In genomic region chr20:63738687-63739128, GRCh38 we compare ENCODE assay signal across 8 cellular contexts. TPM values are rescaled to one million over a fixed set of nuclear protein-coding genes. Genes with fewer than 3 reads are reported as not detected.
A peak's percentile ranks its signal among the peaks of the same experiment; 100 is the strongest.
DNase-seq lines count a peak whose midpoint lies in the region; ATAC-seq and TF ChIP-seq lines count a peak whose summit lies in the region.

No MANE protein-coding gene starts in this region.

- intact Hi-C loops in OCI-LY7 (cut with micrococcal nuclease; ENCODE audit: unreplicated experiment), result no loop called here

- H2AFZ ChIP-seq in DND-41 (ENCODE audit: low read depth, low read length) (no peak overlapping the region), OCI-LY7 (ENCODE audit: low read length) (no peak overlapping the region)

- WGBS in lung, 2 donors, result 16 to 17% methylated on average over 22 to 26 of the region's 26 CpGs
- WGBS in upper lobe of left lung, 2 donors, result 20 to 28% methylated on average over 2 to 17 of the region's 26 CpGs

- BruUV-seq in OCI-LY7 (replicated peaks; lab: Mats Ljungman, UMichigan), result TSS peak; percentile 55

- DNase-seq in DND-41 (peak; percentile 34), OCI-LY7 (ENCODE audit: low spot score) (peak; percentile 32), lung (ENCODE audit: low spot score) (peak; percentile 61), upper lobe of left lung (peak; percentile 75 to 94), NCI-H345 treated with DMSO at 0.1 percent for 48 hours (lab: John Stamatoyannopoulos, UW; ENCODE audit: unreplicated experiment) (no peak), NCI-H1417 treated with DMSO at 0.1 percent for 48 hours (lab: John Stamatoyannopoulos, UW) (no peak)

- TF ChIP-seq POLR2A in upper lobe of left lung (IDR thresholded peaks at IDR 0.05), result no peak

- peaks cover 22% of the 10 kb centered on the region for H3K4me1 ChIP-seq in DND-41 (ENCODE audit: insufficient read depth, low read length)
- H3K4me1 ChIP-seq in OCI-LY7 (ENCODE audit: insufficient read depth, low read length, poor library complexity, severe bottlenecking), result peaks cover 50% of the 10 kb centered on the region
- peaks cover 0 to 17% of the 10 kb centered on the region in 2 donors for H3K4me1 ChIP-seq in lung (ENCODE audit: control insufficient read depth in 2 of 2, insufficient read depth in 2 of 2, low read length in 2 of 2)
- H3K4me1 ChIP-seq in upper lobe of left lung, result peaks cover 38 to 57% (median 42%) of the 10 kb centered on the region in 4 donors

- H3K79me2 ChIP-seq in DND-41 (ENCODE audit: insufficient read depth, low read length) (peaks cover 12% of the 10 kb centered on the region; the same call in 1 of the 2 replicates), OCI-LY7 (ENCODE audit: insufficient read depth, low read depth, low read length) (no peaks in the 10 kb centered on the region)

- H3K36me3 ChIP-seq in DND-41 (ENCODE audit: insufficient read depth, low read length), result peaks cover 75% of the 10 kb centered on the region
- peaks cover 58% of the 10 kb centered on the region for H3K36me3 ChIP-seq in OCI-LY7 (ENCODE audit: insufficient read depth, low read length)
- H3K36me3 ChIP-seq in lung (ENCODE audit: control insufficient read depth in 2 of 2, insufficient read depth in 2 of 2, low read length in 2 of 2), result peaks cover 0 to 48% of the 10 kb centered on the region in 2 donors
- peaks cover 7 to 50% (median 45%) of the 10 kb centered on the region in 4 donors for H3K36me3 ChIP-seq in upper lobe of left lung

- H3K9me3 ChIP-seq in DND-41 (ENCODE audit: insufficient read depth, low read length, severe bottlenecking), result no peaks in the 10 kb centered on the region
- H3K9me3 ChIP-seq in OCI-LY7 (ENCODE audit: low read length), result no peaks in the 10 kb centered on the region
- H3K9me3 ChIP-seq in lung (ENCODE audit: control insufficient read depth in 2 of 2, insufficient read depth in 1 of 2, low read length in 1 of 2), result no peaks in the 10 kb centered on the region
- H3K9me3 ChIP-seq in upper lobe of left lung, result no peaks in the 10 kb centered on the region

- CTCF ChIA-PET in OCI-LY7 (lab: Charles Lee; ENCODE audit: unreplicated experiment), result no interaction called here

- H3K9me2 ChIP-seq in OCI-LY7 (ENCODE audit: insufficient read depth, low read length), result no peaks in the 10 kb centered on the region

- peak; percentile 8 for TF ChIP-seq CTCF in DND-41 (IDR thresholded peaks at IDR 0.05; ENCODE audit: borderline replicate concordance, extremely low read depth, low read length, poor library complexity, severe bottlenecking)
- TF ChIP-seq CTCF in OCI-LY7 (conservative IDR thresholded peaks at IDR 0.05; ENCODE audit: low read length), result no peak
- TF ChIP-seq CTCF in lung (IDR thresholded peaks at IDR 0.05; ENCODE audit: control extremely low read depth, extremely low read depth), result no peak
- TF ChIP-seq CTCF in upper lobe of left lung (IDR thresholded peaks at IDR 0.05), result no peak

- no peak overlapping the region for H3K27ac ChIP-seq in DND-41 (ENCODE audit: low read length)
- H3K27ac ChIP-seq in OCI-LY7 (ENCODE audit: low read depth, low read length, poor library complexity, severe bottlenecking), result peak overlapping the region; percentile 89
- peak overlapping the region; percentile 75 for H3K27ac ChIP-seq in cingulate gyrus (ENCODE audit: low read depth, low read length)
- peak overlapping the region; percentile 73 to 82 for H3K27ac ChIP-seq in lung (ENCODE audit: low read depth in 1 of 2, low read length in 1 of 2)
- peak overlapping the region; percentile 64 to 87 (median 85) for H3K27ac ChIP-seq in upper lobe of left lung

- ATAC-seq in DND-41 (ENCODE audit: insufficient read depth, low read depth) (peak; percentile 7; the same call in 1 of the 3 replicates), lung (ENCODE audit: insufficient read depth, low FRiP score) (no peak), upper lobe of left lung (ENCODE audit: low FRiP score in 2 of 2) (peak; percentile 34 to 38), HG02870 (IDR thresholded peaks at IDR 0.05; ENCODE audit: unreplicated experiment) (no peak)

- peaks cover 47% of the 10 kb centered on the region for H4K20me1 ChIP-seq in DND-41 (ENCODE audit: insufficient read depth, low read length)
- no peaks in the 10 kb centered on the region for H4K20me1 ChIP-seq in OCI-LY7 (ENCODE audit: insufficient read depth, low read length)

- peak overlapping the region; percentile 67 for H3K4me2 ChIP-seq in DND-41 (ENCODE audit: insufficient read depth, low read length)
- H3K4me2 ChIP-seq in OCI-LY7 (ENCODE audit: low read length), result peak overlapping the region; percentile 92

- H3K27me3 ChIP-seq in DND-41 (ENCODE audit: insufficient read depth, low read length, poor library complexity) (no peaks in the 10 kb centered on the region), lung (ENCODE audit: control insufficient read depth, insufficient read depth) (no peaks in the 10 kb centered on the region), upper lobe of left lung (no peaks in the 10 kb centered on the region)

- H3K4me3 ChIP-seq in DND-41 (ENCODE audit: low read depth in 1 of 2, low read length in 2 of 2) (peak overlapping the region in 1 of 2 experiments; percentile 52; a peak in 1 of 4 replicates), OCI-LY7 (ENCODE audit: low read depth, low read length, poor library complexity, severe bottlenecking) (peak overlapping the region; percentile 70), lung (no peak overlapping the region), upper lobe of left lung (peak overlapping the region; percentile 11 to 70 (median 56))

- POLR2A ChIA-PET in OCI-LY7 (lab: Charles Lee), result interaction anchor here (1.3 kb wide), 1 partner anchor 31 kb away, joined by 5 read pairs; the partner anchor contains the start of genes ARFRP1 and ZGPAT

- no peak for TF ChIP-seq EP300 in upper lobe of left lung (IDR thresholded peaks at IDR 0.05)

- peak overlapping the region; percentile 59; the same call in 1 of the 2 replicates for H3K9ac ChIP-seq in DND-41 (ENCODE audit: low read depth, low read length)

RNA-seq across cellular contexts. Expression of gene SLC2A4RG, which starts 0.9 kb away (rescaled TPM):
- total RNA-seq in OCI-LY7 (2014; rRNA removed; shearing (Covaris generic)), result 69.8 and 77.9 TPM in 2 replicates
- total RNA-seq in OCI-LY7 (2022), result 110 and 113 TPM in 2 replicates
- total RNA-seq in lung, result 100 to 1,000 TPM in 1 of 2 donors, 10 to 100 TPM in 1; 18.8 to 121 TPM
- 10 to 100 TPM; 41.6 to 81.1 TPM for polyA plus RNA-seq in lung
- 100 to 1,000 TPM in 1 of 6 donors, 10 to 100 TPM in 5; 28.8 to 106 (median 71.9) TPM for total RNA-seq in upper lobe of left lung

RNA-seq across cellular contexts. Expression of gene LIME1, which starts 2.2 kb away (rescaled TPM):
- total RNA-seq in OCI-LY7 (2014; rRNA removed; shearing (Covaris generic)), result 66.3 and 76.4 TPM in 2 replicates
- total RNA-seq in OCI-LY7 (2022), result 67.9 and 75.6 TPM in 2 replicates
- total RNA-seq in lung, result 1 to 10 TPM; 6.2 to 9.0 TPM
- 10 to 100 TPM; 11.3 to 19.9 TPM for polyA plus RNA-seq in lung
- 10 to 100 TPM; 12.4 to 51.3 (median 15.3) TPM for total RNA-seq in upper lobe of left lung

RNA-seq across cellular contexts. Expression of gene ZGPAT, which starts 30.9 kb away (rescaled TPM):
- 43.1 and 43.9 TPM in 2 replicates for total RNA-seq in OCI-LY7 (2014; rRNA removed; shearing (Covaris generic))
- total RNA-seq in OCI-LY7 (2022), result 50.8 and 55.4 TPM in 2 replicates
- 10 to 100 TPM; 18.3 to 32.9 TPM for total RNA-seq in lung
- 10 to 100 TPM; 34.5 to 45.0 TPM for polyA plus RNA-seq in lung
- total RNA-seq in upper lobe of left lung, result 10 to 100 TPM; 24.8 to 70.2 (median 36.8) TPM

RNA-seq across cellular contexts. Expression of gene ARFRP1, which starts 30.9 kb away (rescaled TPM):
- 47.9 and 53.3 TPM in 2 replicates for total RNA-seq in OCI-LY7 (2014; rRNA removed; shearing (Covaris generic))
- total RNA-seq in OCI-LY7 (2022) (82.1 and 85.6 TPM in 2 replicates), lung (10 to 100 TPM; 29.8 to 56.0 TPM), upper lobe of left lung (10 to 100 TPM; 26.8 to 56.4 (median 46.3) TPM)
- 10 to 100 TPM; 43.9 to 50.8 TPM for polyA plus RNA-seq in lung

RNA-seq across cellular contexts. Expression of gene TNFRSF6B, which starts 42.3 kb away (rescaled TPM):
- 1.4 and 6.6 TPM in 2 replicates for total RNA-seq in OCI-LY7 (2014; rRNA removed; shearing (Covaris generic))
- total RNA-seq in OCI-LY7 (2022) (1.0 TPM in 1 of 2 replicates, not detected in the other), lung (10 to 100 TPM in 1 of 2 donors, 1 to 10 TPM in 1; 1.6 to 19.8 TPM), upper lobe of left lung (10 to 100 TPM; 13.8 to 34.8 (median 16.9) TPM)
- polyA plus RNA-seq in lung, result 100 to 1,000 TPM in 1 of 2 donors, 10 to 100 TPM in 1; 45.5 to 195 TPM

Comparison
In these comparisons a context has a peak if more than half of its experiments do, and no peak if none do; other contexts are left out.
1. ATAC-seq: peak in DND-41 (single experiment) and upper lobe of left lung (2 of 2); none in lung (single experiment) and HG02870 (single experiment).
2. DNase-seq: peak in DND-41 (single experiment), OCI-LY7 (single experiment), lung (single experiment) and upper lobe of left lung (2 of 2); none in NCI-H345 treated with DMSO at 0.1 percent for 48 hours (single experiment) and NCI-H1417 treated with DMSO at 0.1 percent for 48 hours (single experiment).